17 cellular contexts compared by ENCODE assay signal in genomic region chr10:51643734-51644133, GRCh38. TPM values are rescaled to one million over a fixed set of nuclear protein-coding genes. Genes with fewer than 3 reads are reported as not detected.
A peak's percentile ranks its signal among the peaks of the same experiment; 100 is the strongest.
DNase-seq lines count a peak whose midpoint lies in the region; ATAC-seq and TF ChIP-seq lines count a peak whose summit lies in the region.
"Had no signal": no experiment of that assay in that cellular context is flagged by ENCODE, and none has a peak within 500 bp of the region (broad histone marks: within the 10 kb centered on the region; RNA-seq: fewer than 3 reads in every experiment).

No MANE protein-coding gene starts in this region.

- H3K4me3 ChIP-seq in PC-3 (ENCODE audit: low read length): peak overlapping the region; percentile 3; the same call in 1 of the 2 replicates
- H3K4me3 ChIP-seq in choroid plexus epithelial cell (ENCODE audit: low read depth, low read length): no peak overlapping the region
- no peak overlapping the region for H3K4me3 ChIP-seq in colonic mucosa
- H3K4me3 ChIP-seq: A549, BLaER1 had no signal

- no peaks in the 10 kb centered on the region for H3K9me2 ChIP-seq in PC-3 (replicated peaks; ENCODE audit: low read length)

- no TSS peak for BruUV-seq in PC-3 (replicated peaks; lab: Mats Ljungman, UMichigan)

- intact Hi-C loops in PC-3 (cut with micrococcal nuclease) (loop anchor here (2.0 to 10.0 kb wide), 2 partner anchors 55 to 579 kb away; partner anchors contain the start of gene CSTF2T), colonic mucosa (cut with DNase I) (no loop called here)

- POLR2A ChIA-PET in PC-3 (lab: Charles Lee; ENCODE audit: unreplicated experiment): no interaction called here

- H3K9me3 ChIP-seq in PC-3 (ENCODE audit: low read length): no peaks in the 10 kb centered on the region
- H3K9me3 ChIP-seq in colonic mucosa: no peaks in the 10 kb centered on the region
- H3K9me3 ChIP-seq: A549, BLaER1 had no signal

- H2AFZ ChIP-seq in PC-3 (ENCODE audit: low read length): no peak overlapping the region

- H3K4me3 Mint-ChIP-seq in progenitor cell of endocrine pancreas (ENCODE audit: low read depth): no peak overlapping the region
- H3K4me3 Mint-ChIP-seq: CD14-positive monocyte; CD8-positive, alpha-beta T cell; H9 had no signal

- peak; percentile 24 for DNase-seq in DMS53 (lab: John Stamatoyannopoulos, UW)
- DNase-seq in DMS53 treated with DMSO at 0.1 percent for 48 hours (lab: John Stamatoyannopoulos, UW; ENCODE audit: unreplicated experiment): no peak
- peak; percentile 94 for DNase-seq in PC-3
- DNase-seq in choroid plexus epithelial cell (ENCODE audit: low read depth): peak; percentile 2
- DNase-seq in progenitor cell of endocrine pancreas (ENCODE audit: low spot score, unreplicated experiment): no peak
- DNase-seq in stimulated activated naive CD4-positive, alpha-beta T cell treated with Interleukin-2 at 50 U/mL for 16 hours (lab: John Stamatoyannopoulos, UW): no peak
- DNase-seq in SK-N-DZ (ENCODE audit: low spot score): no peak
- no peak for DNase-seq in colonic mucosa
- DNase-seq: Calu3; CD8-positive, alpha-beta T cell; GDM1; GOT3; H9 had no signal

- no peaks in the 10 kb centered on the region for H3K9me3 Mint-ChIP-seq in progenitor cell of endocrine pancreas (ENCODE audit: low read depth)
- H3K9me3 Mint-ChIP-seq: CD8-positive, alpha-beta T cell; H9 had no signal

- no peak for TF ChIP-seq CTCF in PC-3 (conservative IDR thresholded peaks at IDR 0.05; ENCODE audit: low read depth, low read length)
- no peak for TF ChIP-seq CTCF in choroid plexus epithelial cell (conservative IDR thresholded peaks at IDR 0.05; ENCODE audit: low read depth, low read length)
- no peak for TF ChIP-seq CTCF in progenitor cell of endocrine pancreas (IDR thresholded peaks at IDR 0.05; ENCODE audit: unreplicated experiment)
- no peak for TF ChIP-seq CTCF in colonic mucosa (IDR thresholded peaks at IDR 0.05)

- H3K4me1 Mint-ChIP-seq in progenitor cell of endocrine pancreas (ENCODE audit: low read depth): peaks cover 16% of the 10 kb centered on the region
- H3K4me1 Mint-ChIP-seq: CD14-positive monocyte had no signal

- H3K36me3 Mint-ChIP-seq in progenitor cell of endocrine pancreas (ENCODE audit: insufficient read depth): peaks cover 1% of the 10 kb centered on the region
- H3K36me3 Mint-ChIP-seq: CD14-positive monocyte; CD8-positive, alpha-beta T cell had no signal

- no peaks in the 10 kb centered on the region for H3F3A ChIP-seq in PC-3 (ENCODE audit: low read length, unreplicated experiment)

- no peaks in the 10 kb centered on the region for H3K79me2 ChIP-seq in PC-3 (ENCODE audit: low read length)

- peak; percentile 98 for ATAC-seq in PC-3
- ATAC-seq: A549; CD8-positive, alpha-beta T cell had no signal

- H3K9ac ChIP-seq in PC-3 (ENCODE audit: low read length) (no peak overlapping the region), colonic mucosa (ENCODE audit: low read depth in 2 of 2, low read length in 2 of 2) (no peak overlapping the region)
- H3K9ac ChIP-seq: BLaER1 had no signal

- CTCF ChIA-PET in PC-3 (lab: Charles Lee): interaction anchor here (0.7 kb wide), 1 partner anchor 318 kb away, joined by 3 read pairs; no protein-coding TSS in a partner anchor

- H3K27me3 Mint-ChIP-seq in progenitor cell of endocrine pancreas: no peaks in the 10 kb centered on the region

- no peaks in the 10 kb centered on the region for H3K36me3 ChIP-seq in PC-3 (ENCODE audit: low read depth, low read length)
- no peaks in the 10 kb centered on the region for H3K36me3 ChIP-seq in colonic mucosa
- H3K36me3 ChIP-seq: BLaER1 had no signal

- peak overlapping the region; percentile 24 for H3K27ac ChIP-seq in PC-3 (ENCODE audit: low read length)
- no peak overlapping the region for H3K27ac ChIP-seq in colonic mucosa
- H3K27ac ChIP-seq: 22Rv1, A549, BLaER1 had no signal

- peak overlapping the region; percentile 59 for H3K4me2 ChIP-seq in PC-3 (ENCODE audit: low read length)
- H3K4me2 ChIP-seq: A549, BLaER1 had no signal

- H4K20me1 ChIP-seq in PC-3 (ENCODE audit: low read length): no peaks in the 10 kb centered on the region
- H4K20me1 ChIP-seq: BLaER1 had no signal

- peak overlapping the region; percentile 43 for H3K27ac Mint-ChIP-seq in progenitor cell of endocrine pancreas
- H3K27ac Mint-ChIP-seq: CD8-positive, alpha-beta T cell; H9 had no signal

- H3K4me1 ChIP-seq in PC-3 (ENCODE audit: insufficient read depth, low read length) (peaks cover 28% of the 10 kb centered on the region), colonic mucosa (no peaks in the 10 kb centered on the region)
- H3K4me1 ChIP-seq: A549, BLaER1 had no signal

- H3K27me3 ChIP-seq in PC-3 (ENCODE audit: low read length) (no peaks in the 10 kb centered on the region), colonic mucosa (no peaks in the 10 kb centered on the region)
- H3K27me3 ChIP-seq: BLaER1 had no signal

RNA-seq across cellular contexts. Expression of gene CSTF2T, which starts 55.7 kb away (rescaled TPM):
- total RNA-seq in PC-3 (2014; rRNA removed) (41.7 and 45.2 TPM in 2 replicates), progenitor cell of endocrine pancreas (26.7 and 28.7 TPM in 2 replicates), colonic mucosa (10 to 100 TPM; 14.5 to 21.1 TPM)
- polyA plus RNA-seq in SK-N-DZ (2014; cell fraction: cytosol; rRNA removed): 16.9 and 18.0 TPM in 2 replicates
- polyA plus RNA-seq in SK-N-DZ (2014; cell fraction: nucleus; rRNA removed): 8.1 and 8.8 TPM in 2 replicates

Comparison
In these comparisons a context has a peak if more than half of its experiments do, and no peak if none do; other contexts are left out.
1. DNase-seq: peak in DMS53 (single experiment), PC-3 (single experiment) and choroid plexus epithelial cell (single experiment); none in DMS53 treated with DMSO at 0.1 percent for 48 hours (single experiment), progenitor cell of endocrine pancreas (single experiment), stimulated activated naive CD4-positive, alpha-beta T cell treated with Interleukin-2 at 50 U/mL for 16 hours (single experiment), SK-N-DZ (single experiment) and colonic mucosa (single experiment).